ENCODE assay signal across 9 cellular contexts in genomic region chr19:45047188-45047797, GRCh38. TPM values are rescaled to one million over a fixed set of nuclear protein-coding genes. Genes with fewer than 3 reads are reported as not detected.
A peak's percentile ranks its signal among the peaks of the same experiment; 100 is the strongest.
DNase-seq lines count a peak whose midpoint lies in the region; ATAC-seq and TF ChIP-seq lines count a peak whose summit lies in the region.
"Had no signal": no experiment of that assay in that cellular context is flagged by ENCODE, and none has a peak within 500 bp of the region (broad histone marks: within the 10 kb centered on the region; RNA-seq: fewer than 3 reads in every experiment).

No MANE protein-coding gene starts in this region.

- peak overlapping the region; percentile 86 for H3K27ac Mint-ChIP-seq in activated naive CD4-positive, alpha-beta T cell treated with anti-CD3 and anti-CD28 coated beads for 36 hours
- peak overlapping the region; percentile 84 to 98 for H3K27ac Mint-ChIP-seq in activated naive CD4-positive, alpha-beta T cell treated with anti-CD3 and anti-CD28 coated beads, Interleukin-2, amount 50 U/mL, for 72 hours

- no peak for DNase-seq in activated naive CD4-positive, alpha-beta T cell treated with anti-CD3 and anti-CD28 coated beads for 36 hours
- DNase-seq in activated naive CD4-positive, alpha-beta T cell treated with anti-CD3 and anti-CD28 coated beads, Interleukin-2, amount 50 U/mL, for 16 hours, result no peak
- peak; percentile 79 to 86 for DNase-seq in Kasumi-1 (lab: John Stamatoyannopoulos, UW)
- DNase-seq in activated naive CD4-positive, alpha-beta T cell treated with anti-CD3 and anti-CD28 coated beads, Interleukin-2, amount 50 U/mL, for 72 hours (ENCODE audit: low spot score in 2 of 2), result no peak
- peak; percentile 20 for DNase-seq in superior temporal gyrus (ENCODE audit: extremely low spot score)
- no peak for DNase-seq in SK-N-DZ (ENCODE audit: low spot score)
- no peak for DNase-seq in NCI-H2029 (lab: John Stamatoyannopoulos, UW)
- DNase-seq in BE2C, result no peak
- DNase-seq: NCI-H524 treated with DMSO at 0.1 percent for 48 hours had no signal

- no peak overlapping the region for H3K4me3 Mint-ChIP-seq in activated naive CD4-positive, alpha-beta T cell treated with anti-CD3 and anti-CD28 coated beads for 36 hours

- H3K27me3 ChIP-seq in BE2C, result no peaks in the 10 kb centered on the region

- CTCF ChIA-PET in activated naive CD4-positive, alpha-beta T cell treated with anti-CD3 and anti-CD28 coated beads for 36 hours (lab: Charles Lee), result no interaction called here

- intact Hi-C loops in activated naive CD4-positive, alpha-beta T cell treated with anti-CD3 and anti-CD28 coated beads for 36 hours (cut with micrococcal nuclease), result no loop called here

- H3K27me3 Mint-ChIP-seq in activated naive CD4-positive, alpha-beta T cell treated with anti-CD3 and anti-CD28 coated beads for 36 hours (ENCODE audit: low read depth), result no peaks in the 10 kb centered on the region

- ATAC-seq in activated naive CD4-positive, alpha-beta T cell treated with anti-CD3 and anti-CD28 coated beads, Interleukin-2, amount 50 U/mL, for 72 hours, result no peak

- peaks cover 26% of the 10 kb centered on the region for H3K36me3 Mint-ChIP-seq in activated naive CD4-positive, alpha-beta T cell treated with anti-CD3 and anti-CD28 coated beads for 36 hours (ENCODE audit: low read depth)
- peaks cover 0 to 4% of the 10 kb centered on the region in 2 donors for H3K36me3 Mint-ChIP-seq in activated naive CD4-positive, alpha-beta T cell treated with anti-CD3 and anti-CD28 coated beads, Interleukin-2, amount 50 U/mL, for 72 hours

- H3K4me3 ChIP-seq in BE2C (ENCODE audit: low read depth, low read length), result no peak overlapping the region

- H3K36me3 ChIP-seq in BE2C, result peaks cover 39% of the 10 kb centered on the region

- H3K9me3 Mint-ChIP-seq in activated naive CD4-positive, alpha-beta T cell treated with anti-CD3 and anti-CD28 coated beads for 36 hours, result no peaks in the 10 kb centered on the region
- H3K9me3 Mint-ChIP-seq in activated naive CD4-positive, alpha-beta T cell treated with anti-CD3 and anti-CD28 coated beads, Interleukin-2, amount 50 U/mL, for 72 hours, result no peaks in the 10 kb centered on the region

- peaks cover 45% of the 10 kb centered on the region for H3K4me1 Mint-ChIP-seq in activated naive CD4-positive, alpha-beta T cell treated with anti-CD3 and anti-CD28 coated beads for 36 hours (ENCODE audit: low read depth)

- H3K9me3 ChIP-seq in BE2C, result no peaks in the 10 kb centered on the region

- TF ChIP-seq CTCF in BE2C (IDR thresholded peaks at IDR 0.05; ENCODE audit: low read depth, low read length), result no peak

- H3K4me1 ChIP-seq in BE2C, result no peaks in the 10 kb centered on the region

RNA-seq across cellular contexts. Expression of gene CLASRP, which starts 8.4 kb away (rescaled TPM):
- 100 to 1,000 TPM; 106 to 113 TPM for total RNA-seq in activated naive CD4-positive, alpha-beta T cell treated with anti-CD3 and anti-CD28 coated beads for 36 hours
- total RNA-seq in activated naive CD4-positive, alpha-beta T cell treated with anti-CD3 and anti-CD28 coated beads, Interleukin-2, amount 50 U/mL, for 72 hours, result 100 to 1,000 TPM; 115 to 133 TPM
- 68.5 and 81.1 TPM in 2 replicates for polyA plus RNA-seq in SK-N-DZ (2014; cell fraction: cytosol; rRNA removed)
- 469 and 686 TPM in 2 replicates for polyA plus RNA-seq in SK-N-DZ (2014; cell fraction: nucleus; rRNA removed)
- polyA plus RNA-seq in BE2C (2012; ENCODE audit: insufficient read depth, insufficient read length, low read depth), result 134 TPM

RNA-seq across cellular contexts. Expression of gene ZNF296, which starts 29.0 kb away (rescaled TPM):
- 1 to 10 TPM; 1.1 to 1.4 TPM for total RNA-seq in activated naive CD4-positive, alpha-beta T cell treated with anti-CD3 and anti-CD28 coated beads for 36 hours
- total RNA-seq in activated naive CD4-positive, alpha-beta T cell treated with anti-CD3 and anti-CD28 coated beads, Interleukin-2, amount 50 U/mL, for 72 hours, result 1 to 10 TPM; 2.3 to 6.7 TPM
- polyA plus RNA-seq in SK-N-DZ (2014; cell fraction: cytosol; rRNA removed), result 0.08 and 1.2 TPM in 2 replicates
- polyA plus RNA-seq in SK-N-DZ (2014; cell fraction: nucleus; rRNA removed), result 1.1 and 1.8 TPM in 2 replicates
- polyA plus RNA-seq in BE2C (2012; ENCODE audit: insufficient read depth, insufficient read length, low read depth), result 4.9 TPM

RNA-seq across cellular contexts. Expression of gene GEMIN7, which starts 31.8 kb away (rescaled TPM):
- total RNA-seq in activated naive CD4-positive, alpha-beta T cell treated with anti-CD3 and anti-CD28 coated beads for 36 hours, result 10 to 100 TPM; 14.7 to 15.4 TPM
- 10 to 100 TPM in 1 of 2 donors, 1 to 10 TPM in 1; 8.3 to 54.3 TPM for total RNA-seq in activated naive CD4-positive, alpha-beta T cell treated with anti-CD3 and anti-CD28 coated beads, Interleukin-2, amount 50 U/mL, for 72 hours
- polyA plus RNA-seq in SK-N-DZ (2014; cell fraction: cytosol; rRNA removed), result 38.4 and 53.2 TPM in 2 replicates
- 35.6 and 41.8 TPM in 2 replicates for polyA plus RNA-seq in SK-N-DZ (2014; cell fraction: nucleus; rRNA removed)
- polyA plus RNA-seq in BE2C (2012; ENCODE audit: insufficient read depth, insufficient read length, low read depth), result 67.8 TPM

RNA-seq across cellular contexts. Expression of gene PPP1R37, which starts 45.7 kb away (rescaled TPM):
- total RNA-seq in activated naive CD4-positive, alpha-beta T cell treated with anti-CD3 and anti-CD28 coated beads for 36 hours, result 10 to 100 TPM; 10.2 to 10.3 TPM
- 10 to 100 TPM; 12.4 to 18.3 TPM for total RNA-seq in activated naive CD4-positive, alpha-beta T cell treated with anti-CD3 and anti-CD28 coated beads, Interleukin-2, amount 50 U/mL, for 72 hours
- polyA plus RNA-seq in SK-N-DZ (2014; cell fraction: cytosol; rRNA removed), result 22.6 and 24.6 TPM in 2 replicates
- polyA plus RNA-seq in SK-N-DZ (2014; cell fraction: nucleus; rRNA removed), result 87.5 and 92.9 TPM in 2 replicates
- 59.0 TPM for polyA plus RNA-seq in BE2C (2012; ENCODE audit: insufficient read depth, insufficient read length, low read depth)

RNA-seq across cellular contexts. Expression of gene RELB, which starts 46.0 kb away (rescaled TPM):
- total RNA-seq in activated naive CD4-positive, alpha-beta T cell treated with anti-CD3 and anti-CD28 coated beads for 36 hours, result 10 to 100 TPM; 55.4 to 57.3 TPM
- 10 to 100 TPM; 31.7 to 56.5 TPM for total RNA-seq in activated naive CD4-positive, alpha-beta T cell treated with anti-CD3 and anti-CD28 coated beads, Interleukin-2, amount 50 U/mL, for 72 hours
- polyA plus RNA-seq in SK-N-DZ (2014; cell fraction: cytosol; rRNA removed), result 0.87 and 1.2 TPM in 2 replicates
- polyA plus RNA-seq in SK-N-DZ (2014; cell fraction: nucleus; rRNA removed), result 0.17 and 0.47 TPM in 2 replicates
- polyA plus RNA-seq in BE2C (2012; ENCODE audit: insufficient read depth, insufficient read length, low read depth), result 4.6 TPM

Comparison
In these comparisons a context has a peak if more than half of its experiments do, and no peak if none do; other contexts are left out.
1. DNase-seq: peak in Kasumi-1 (2 of 2) and superior temporal gyrus (single experiment); none in activated naive CD4-positive, alpha-beta T cell treated with anti-CD3 and anti-CD28 coated beads for 36 hours (single experiment), activated naive CD4-positive, alpha-beta T cell treated with anti-CD3 and anti-CD28 coated beads, Interleukin-2, amount 50 U/mL, for 16 hours (single experiment), activated naive CD4-positive, alpha-beta T cell treated with anti-CD3 and anti-CD28 coated beads, Interleukin-2, amount 50 U/mL, for 72 hours (0 of 2), SK-N-DZ (single experiment), NCI-H2029 (single experiment) and BE2C (single experiment).